Comparison of ENCODE assay signal across 10 cellular contexts in genomic region chr11:68546555-68546954, GRCh38.
A peak's percentile ranks its signal among the peaks of the same experiment; 100 is the strongest.
DNase-seq lines count a peak whose midpoint lies in the region; ATAC-seq and TF ChIP-seq lines count a peak whose summit lies in the region.
"Had no signal": no experiment of that assay in that cellular context is flagged by ENCODE, and none has a peak within 500 bp of the region (broad histone marks: within the 10 kb centered on the region; RNA-seq: fewer than 3 reads in every experiment).

No MANE protein-coding gene starts in this region.

- no peak for TF ChIP-seq CTCF in neutrophil (IDR thresholded peaks at IDR 0.05)

- H3K27me3 ChIP-seq in neutrophil (no peaks in the 10 kb centered on the region), HAP-1 (ENCODE audit: low read depth) (no peaks in the 10 kb centered on the region)
- H3K27me3 ChIP-seq: neural progenitor cell had no signal

- H3K9me3 Mint-ChIP-seq in effector memory CD8-positive, alpha-beta T cell, result no peaks in the 10 kb centered on the region
- H3K9me3 Mint-ChIP-seq: neural progenitor cell had no signal

- ATAC-seq in effector memory CD8-positive, alpha-beta T cell (replicated peaks), result no peak
- no peak for ATAC-seq in HG03342 (IDR thresholded peaks at IDR 0.05; ENCODE audit: unreplicated experiment)

- in situ Hi-C loops in HAP-1 (cut with MboI; ENCODE audit: low sequenced_read_pairs), result no loop called here

- H3K4me3 ChIP-seq in neutrophil (ENCODE audit: low read depth in 1 of 2, low read length in 1 of 2) (no peak overlapping the region), HAP-1 (no peak overlapping the region)
- H3K4me3 ChIP-seq: neural progenitor cell had no signal

- H3K27ac Mint-ChIP-seq in effector memory CD8-positive, alpha-beta T cell, result peak overlapping the region; percentile 53 to 82
- H3K27ac Mint-ChIP-seq: neural progenitor cell had no signal

- peak overlapping the region; percentile 48 for H3K27ac ChIP-seq in neutrophil
- H3K27ac ChIP-seq: neural progenitor cell had no signal

- H3K4me3 Mint-ChIP-seq in effector memory CD8-positive, alpha-beta T cell, result no peak overlapping the region
- H3K4me3 Mint-ChIP-seq: neural progenitor cell had no signal

- H3K9me3 ChIP-seq in neutrophil (no peaks in the 10 kb centered on the region), HAP-1 (no peaks in the 10 kb centered on the region)

- H3K4me1 Mint-ChIP-seq in effector memory CD8-positive, alpha-beta T cell (ENCODE audit: low read depth in 2 of 2), result peaks cover 55 to 66% of the 10 kb centered on the region in 2 donors

- H3K36me3 ChIP-seq in neutrophil (peaks cover 48% of the 10 kb centered on the region), HAP-1 (replicated peaks) (peaks cover 75% of the 10 kb centered on the region)
- H3K36me3 ChIP-seq: neural progenitor cell had no signal

- H3K36me3 Mint-ChIP-seq in effector memory CD8-positive, alpha-beta T cell (ENCODE audit: insufficient read depth), result peaks cover 51% of the 10 kb centered on the region

- H3K27me3 Mint-ChIP-seq in effector memory CD8-positive, alpha-beta T cell, result no peaks in the 10 kb centered on the region

- DNase-seq in DMS53 (lab: John Stamatoyannopoulos, UW), result peak; percentile 82
- peak; percentile 64 for DNase-seq in OCI-M1 (lab: John Stamatoyannopoulos, UW)
- DNase-seq in effector memory CD8-positive, alpha-beta T cell, result no peak
- no peak for DNase-seq in HAP-1 (ENCODE audit: low spot score in 2 of 2)
- no peak for DNase-seq in effector CD8-positive, alpha-beta T cell (lab: John Stamatoyannopoulos, UW)
- no peak for DNase-seq in stimulated activated CD4-positive, alpha-beta T cell treated with anti-CD3 and anti-CD28 coated beads, Interleukin-15, amount 100 ng/mL, for 24 hours
- DNase-seq: caudate nucleus had no signal

- H3K4me1 ChIP-seq in neutrophil (ENCODE audit: control insufficient read depth in 1 of 2, insufficient read depth in 1 of 2, low read depth in 1 of 2, low read length in 1 of 2) (peaks cover 29 to 37% of the 10 kb centered on the region in 2 experiments), HAP-1 (no peaks in the 10 kb centered on the region)
- H3K4me1 ChIP-seq: neural progenitor cell had no signal

Comparison
In these comparisons a context has a peak if more than half of its experiments do, and no peak if none do; other contexts are left out.
1. DNase-seq: peak in DMS53 (single experiment) and OCI-M1 (single experiment); none in effector memory CD8-positive, alpha-beta T cell (0 of 3), HAP-1 (0 of 2), effector CD8-positive, alpha-beta T cell (single experiment) and stimulated activated CD4-positive, alpha-beta T cell treated with anti-CD3 and anti-CD28 coated beads, Interleukin-15, amount 100 ng/mL, for 24 hours (single experiment).